ENCODE assay signal across 8 cellular contexts in genomic region chr10:91219371-91220193, GRCh38. TPM values are rescaled to one million over a fixed set of nuclear protein-coding genes. Genes with fewer than 3 reads are reported as not detected.
A peak's percentile ranks its signal among the peaks of the same experiment; 100 is the strongest.
DNase-seq lines count a peak whose midpoint lies in the region; ATAC-seq, FAIRE-seq and TF ChIP-seq lines count a peak whose summit lies in the region.

No MANE protein-coding gene starts in this region.

- H4K20me1 ChIP-seq in GM23338 (replicated peaks; ENCODE audit: insufficient read depth), result no peaks in the 10 kb centered on the region

- no peak overlapping the region for H3K27ac Mint-ChIP-seq in GM23338

- no peak for TF ChIP-seq CTCF in GM23338 (conservative IDR thresholded peaks at IDR 0.05; ENCODE audit: low read depth in 2 of 2)
- TF ChIP-seq CTCF in VCaP (conservative IDR thresholded peaks at IDR 0.05), result no peak
- no peak for TF ChIP-seq CTCF in fibroblast of villous mesenchyme (IDR thresholded peaks at IDR 0.05; ENCODE audit: insufficient read depth, low read depth, low read length)

- H3K79me2 ChIP-seq in GM23338 (replicated peaks; ENCODE audit: insufficient read depth), result no peaks in the 10 kb centered on the region

- H3K4me1 Mint-ChIP-seq in GM23338, result peaks cover 7% of the 10 kb centered on the region; the same call in 2 of the 3 replicates

- H3K9me3 Mint-ChIP-seq in GM23338, result no peaks in the 10 kb centered on the region

- H3K36me3 Mint-ChIP-seq in GM23338 (ENCODE audit: low read depth), result no peaks in the 10 kb centered on the region

- H3K27ac ChIP-seq in GM23338 (ENCODE audit: low read depth) (no peak overlapping the region), VCaP (peak overlapping the region; percentile 81)

- peak overlapping the region; percentile 39 for H3K9ac ChIP-seq in skeletal muscle satellite cell (ENCODE audit: low read depth, low read length)

- H3K4me3 ChIP-seq in GM23338, result peak overlapping the region; percentile 82
- H3K4me3 ChIP-seq in fibroblast of villous mesenchyme (ENCODE audit: low read depth, low read length), result peak overlapping the region; percentile 53
- peak overlapping the region; percentile 76 for H3K4me3 ChIP-seq in skeletal muscle satellite cell (ENCODE audit: low read length)

- peak overlapping the region; percentile 99 for H2AFZ ChIP-seq in GM23338

- FAIRE-seq in RCC 7860 (lab: Jason Lieb, UNC), result no peak

- H3K4me1 ChIP-seq in GM23338 (ENCODE audit: insufficient read depth), result peaks cover 13% of the 10 kb centered on the region
- H3K4me1 ChIP-seq in skeletal muscle satellite cell (ENCODE audit: control insufficient read depth, insufficient read depth, low read length), result peaks cover 24% of the 10 kb centered on the region

- peaks cover 36% of the 10 kb centered on the region for H3K27me3 Mint-ChIP-seq in GM23338 (ENCODE audit: insufficient read depth, low read depth, poor library complexity)

- H3K4me3 Mint-ChIP-seq in GM23338, result peak overlapping the region; percentile 72

- no peaks in the 10 kb centered on the region for H3K9me2 ChIP-seq in GM23338 (ENCODE audit: insufficient read depth)

- no peaks in the 10 kb centered on the region for H3K9me3 ChIP-seq in skeletal muscle satellite cell (replicated peaks; ENCODE audit: low read length)

- DNase-seq in GM23338 (ENCODE audit: low spot score) (no peak), fibroblast of villous mesenchyme (ENCODE audit: low read depth) (no peak), RCC 7860 (ENCODE audit: low spot score) (no peak)

- H3K27me3 ChIP-seq in GM23338 (ENCODE audit: insufficient read depth) (peaks cover 61% of the 10 kb centered on the region), skeletal muscle satellite cell (ENCODE audit: control insufficient read depth, insufficient read depth, low read length) (no peaks in the 10 kb centered on the region)

- H3K4me2 ChIP-seq in GM23338 (peak overlapping the region; percentile 88), skeletal muscle satellite cell (ENCODE audit: low read length) (peak overlapping the region; percentile 96)

- H3F3A ChIP-seq in GM23338 (replicated peaks; ENCODE audit: low read depth), result no peaks in the 10 kb centered on the region

- no peak for ATAC-seq in GM23338
- no peak for ATAC-seq in HG03196 (IDR thresholded peaks at IDR 0.05; ENCODE audit: unreplicated experiment)
- ATAC-seq in HG02970 (IDR thresholded peaks at IDR 0.05; ENCODE audit: low FRiP score, unreplicated experiment), result no peak
- no peak for ATAC-seq in GM18517 (IDR thresholded peaks at IDR 0.05; ENCODE audit: unreplicated experiment)

- H3K36me3 ChIP-seq in GM23338 (ENCODE audit: insufficient read depth) (no peaks in the 10 kb centered on the region), skeletal muscle satellite cell (ENCODE audit: insufficient read depth, low read length) (no peaks in the 10 kb centered on the region)

TF ChIP-seq in GM23338, 12 proteins besides CTCF, POLR2A, EP300 and RAD21 (continues in another document):
- TF ChIP-seq CREB1 (CRISPR knock-in tag; IDR thresholded peaks at IDR 0.05; ENCODE audit: low read depth) (no peak), ETS1 (IDR thresholded peaks at IDR 0.05) (no peak), EZH2 (IDR thresholded peaks at IDR 0.05; ENCODE audit: low read depth, unreplicated experiment) (no peak), JUNB (IDR thresholded peaks at IDR 0.05; ENCODE audit: unreplicated experiment) (no peak), ZNF462 (CRISPR knock-in tag; IDR thresholded peaks at IDR 0.05) (no peak), NANOG (IDR thresholded peaks at IDR 0.05; ENCODE audit: borderline replicate concordance) (no peak)

RNA-seq across cellular contexts. Expression of gene PCGF5, which starts 0.9 kb away (rescaled TPM):
- 6.5 and 7.7 TPM in 2 replicates for total RNA-seq in GM23338 (2014; rRNA removed; shearing (Covaris generic))
- 8.7 and 9.0 TPM in 2 replicates for polyA plus RNA-seq in GM23338 (2016; fragmentation: Nextera tagmentation; extraction: Ambion mirVana)
- total RNA-seq in fibroblast of villous mesenchyme, result 26.4 and 29.4 TPM in 2 replicates
- total RNA-seq in skeletal muscle satellite cell (2012; rRNA removed), result 20.1 and 20.3 TPM in 2 replicates
